ENCODE assay signal across 8 cellular contexts in genomic region chr9:114504341-114505186, GRCh38. TPM values are rescaled to one million over a fixed set of nuclear protein-coding genes. Genes with fewer than 3 reads are reported as not detected.
DNase-seq lines count a peak whose midpoint lies in the region; ATAC-seq and TF ChIP-seq lines count a peak whose summit lies in the region.

No MANE protein-coding gene starts in this region.

- peak; percentile 38 to 55 for ATAC-seq in activated T-cell treated with anti-CD3 and anti-CD28 coated beads, Interleukin-2, amount 50 U/mL, for 4 hours
- no peak for ATAC-seq in GM18519 (IDR thresholded peaks at IDR 0.05; ENCODE audit: low FRiP score, unreplicated experiment)
- ATAC-seq in GM21447 (IDR thresholded peaks at IDR 0.05; ENCODE audit: unreplicated experiment), result no peak

- no peaks in the 10 kb centered on the region for H3K36me3 ChIP-seq in esophagus muscularis mucosa

- DNase-seq in D341Med (ENCODE audit: low spot score) (peak; percentile 61), NCI-H1092 (lab: John Stamatoyannopoulos, UW) (peak; percentile 34), esophagus muscularis mucosa (ENCODE audit: extremely low spot score) (no peak), myocyte (ENCODE audit: low read depth) (peak; percentile 41)
- peak; percentile 13 for DNase-seq in activated T-cell treated with anti-CD3 and anti-CD28 coated beads, Interleukin-2, amount 50 U/mL, for 4 hours

- peaks cover 11 to 61% (median 53%) of the 10 kb centered on the region in 4 donors for H3K4me1 ChIP-seq in esophagus muscularis mucosa

- 0% methylated on average over 14 of the region's 101 CpGs for WGBS in esophagus muscularis mucosa

- no peak for TF ChIP-seq EP300 in esophagus muscularis mucosa (IDR thresholded peaks at IDR 0.05)

- no peaks in the 10 kb centered on the region for H3K9me3 Mint-ChIP-seq in activated T-cell treated with anti-CD3 and anti-CD28 coated beads, Interleukin-2, amount 50 U/mL, for 4 hours

- H3K4me3 ChIP-seq in esophagus muscularis mucosa, result peak overlapping the region; percentile 61 to 89 (median 68)

- H3K36me3 Mint-ChIP-seq in activated T-cell treated with anti-CD3 and anti-CD28 coated beads, Interleukin-2, amount 50 U/mL, for 4 hours (ENCODE audit: insufficient read depth), result no peaks in the 10 kb centered on the region

- no peak for TF ChIP-seq POLR2A in esophagus muscularis mucosa (IDR thresholded peaks at IDR 0.05; ENCODE audit: low read depth)

- H3K4me1 Mint-ChIP-seq in activated T-cell treated with anti-CD3 and anti-CD28 coated beads, Interleukin-2, amount 50 U/mL, for 4 hours (ENCODE audit: low read depth), result peaks cover 32% of the 10 kb centered on the region

- no peaks in the 10 kb centered on the region for H3K27me3 ChIP-seq in esophagus muscularis mucosa

- H3K27ac ChIP-seq in esophagus muscularis mucosa (replicated peaks in 1 of 4), result peak overlapping the region; percentile 87 to 90 (median 88)
- H3K27ac ChIP-seq in temporal lobe (ENCODE audit: low read depth, low read length), result peak overlapping the region; percentile 41

- intact Hi-C loops in esophagus muscularis mucosa (cut with DNase I), result loop anchor here (5.0 to 10.0 kb wide), 3 partner anchors 83 to 110 kb away; partner anchors contain the start of genes ATP6V1G1 and TMEM268

- peak; percentile 52 to 57 (median 57) for TF ChIP-seq CTCF in esophagus muscularis mucosa (IDR thresholded peaks at IDR 0.05)

- H3K9me3 ChIP-seq in esophagus muscularis mucosa, result no peaks in the 10 kb centered on the region

- H3K4me3 Mint-ChIP-seq in activated T-cell treated with anti-CD3 and anti-CD28 coated beads, Interleukin-2, amount 50 U/mL, for 4 hours, result peak overlapping the region; percentile 79

- H3K27me3 Mint-ChIP-seq in activated T-cell treated with anti-CD3 and anti-CD28 coated beads, Interleukin-2, amount 50 U/mL, for 4 hours (ENCODE audit: low read depth), result peaks cover 16% of the 10 kb centered on the region

RNA-seq across cellular contexts. Expression of gene WHRN, which starts 0.7 kb away (rescaled TPM):
- 1 to 10 TPM; 2.0 to 5.8 (median 2.2) TPM for total RNA-seq in activated T-cell treated with anti-CD3 and anti-CD28 coated beads, Interleukin-2, amount 50 U/mL, for 4 hours
- total RNA-seq in esophagus muscularis mucosa (10 to 100 TPM in 2 of 4 donors, 1 to 10 TPM in 2; 8.1 to 12.6 (median 10.7) TPM), myocyte (1.7 and 1.9 TPM in 2 replicates), temporal lobe (0.98 TPM)
- 4.7 TPM for polyA plus RNA-seq in myocyte (2012)

Comparison
In these comparisons a context has a peak if more than half of its experiments do, and no peak if none do; other contexts are left out.
1. ATAC-seq: peak in activated T-cell treated with anti-CD3 and anti-CD28 coated beads, Interleukin-2, amount 50 U/mL, for 4 hours (2 of 2); none in GM18519 (single experiment) and GM21447 (single experiment).